1 cellular context compared by ENCODE assay signal in the genomic region with DNA sequence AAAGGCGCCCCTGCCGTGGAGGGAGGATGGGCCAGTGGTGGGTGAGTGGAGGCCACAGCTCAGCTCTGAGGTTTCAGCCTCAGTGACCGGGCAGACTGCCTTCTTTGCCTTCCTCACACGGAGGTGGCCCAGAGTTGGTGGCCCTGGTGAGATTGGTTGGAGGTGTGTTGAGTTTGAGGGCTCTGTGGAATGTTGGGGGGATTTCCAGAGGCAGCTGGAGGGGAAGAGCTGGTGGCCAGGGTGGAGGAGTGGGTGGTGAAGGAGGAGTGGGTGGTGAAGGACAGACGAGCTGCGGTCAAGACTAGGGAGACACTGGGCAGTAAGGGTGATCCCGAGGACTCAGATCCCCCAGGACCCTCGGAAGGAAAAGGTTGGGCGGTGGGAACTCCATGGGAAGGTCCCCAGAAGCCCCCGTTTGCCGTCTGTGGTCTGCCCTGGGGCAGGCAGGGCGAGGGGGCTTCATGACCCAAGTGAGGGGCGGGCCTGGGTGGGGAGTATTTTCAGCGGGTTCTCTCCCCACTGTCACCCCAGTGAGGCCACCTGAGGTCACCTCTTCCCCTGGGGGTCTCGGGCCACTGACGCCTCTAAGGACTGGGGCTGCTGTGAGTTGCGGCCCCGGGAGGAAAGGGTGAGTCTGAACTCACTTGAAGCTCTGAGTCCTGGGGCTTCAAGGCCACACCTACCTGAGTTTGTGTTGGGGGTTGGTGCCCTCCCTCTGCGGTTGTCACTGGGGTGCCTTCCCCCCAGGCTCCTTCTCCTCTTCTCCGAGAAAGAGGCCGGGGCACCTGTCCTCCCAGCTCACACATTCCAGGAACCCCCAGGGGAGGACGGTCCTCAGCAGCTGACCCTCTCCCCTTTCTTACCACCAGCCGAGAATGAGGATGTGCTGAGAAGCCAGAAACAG.
TF ChIP-seq lines count a peak whose summit lies in the region.

No MANE protein-coding gene starts in this region.

TF ChIP-seq in GM12878, 131 proteins besides CTCF, POLR2A, EP300 and RAD21 (continued from another document and continues in another):
- TF ChIP-seq, protein P1, sequence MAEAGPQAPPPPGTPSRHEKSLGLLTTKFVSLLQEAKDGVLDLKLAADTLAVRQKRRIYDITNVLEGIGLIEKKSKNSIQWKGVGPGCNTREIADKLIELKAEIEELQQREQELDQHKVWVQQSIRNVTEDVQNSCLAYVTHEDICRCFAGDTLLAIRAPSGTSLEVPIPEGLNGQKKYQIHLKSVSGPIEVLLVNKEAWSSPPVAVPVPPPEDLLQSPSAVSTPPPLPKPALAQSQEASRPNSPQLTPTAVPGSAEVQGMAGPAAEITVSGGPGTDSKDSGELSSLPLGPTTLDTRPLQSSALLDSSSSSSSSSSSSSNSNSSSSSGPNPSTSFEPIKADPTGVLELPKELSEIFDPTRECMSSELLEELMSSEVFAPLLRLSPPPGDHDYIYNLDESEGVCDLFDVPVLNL (IDR thresholded peaks at IDR 0.05; ENCODE audit: low read depth, low read length) = no peak
- TF ChIP-seq, protein P2, sequence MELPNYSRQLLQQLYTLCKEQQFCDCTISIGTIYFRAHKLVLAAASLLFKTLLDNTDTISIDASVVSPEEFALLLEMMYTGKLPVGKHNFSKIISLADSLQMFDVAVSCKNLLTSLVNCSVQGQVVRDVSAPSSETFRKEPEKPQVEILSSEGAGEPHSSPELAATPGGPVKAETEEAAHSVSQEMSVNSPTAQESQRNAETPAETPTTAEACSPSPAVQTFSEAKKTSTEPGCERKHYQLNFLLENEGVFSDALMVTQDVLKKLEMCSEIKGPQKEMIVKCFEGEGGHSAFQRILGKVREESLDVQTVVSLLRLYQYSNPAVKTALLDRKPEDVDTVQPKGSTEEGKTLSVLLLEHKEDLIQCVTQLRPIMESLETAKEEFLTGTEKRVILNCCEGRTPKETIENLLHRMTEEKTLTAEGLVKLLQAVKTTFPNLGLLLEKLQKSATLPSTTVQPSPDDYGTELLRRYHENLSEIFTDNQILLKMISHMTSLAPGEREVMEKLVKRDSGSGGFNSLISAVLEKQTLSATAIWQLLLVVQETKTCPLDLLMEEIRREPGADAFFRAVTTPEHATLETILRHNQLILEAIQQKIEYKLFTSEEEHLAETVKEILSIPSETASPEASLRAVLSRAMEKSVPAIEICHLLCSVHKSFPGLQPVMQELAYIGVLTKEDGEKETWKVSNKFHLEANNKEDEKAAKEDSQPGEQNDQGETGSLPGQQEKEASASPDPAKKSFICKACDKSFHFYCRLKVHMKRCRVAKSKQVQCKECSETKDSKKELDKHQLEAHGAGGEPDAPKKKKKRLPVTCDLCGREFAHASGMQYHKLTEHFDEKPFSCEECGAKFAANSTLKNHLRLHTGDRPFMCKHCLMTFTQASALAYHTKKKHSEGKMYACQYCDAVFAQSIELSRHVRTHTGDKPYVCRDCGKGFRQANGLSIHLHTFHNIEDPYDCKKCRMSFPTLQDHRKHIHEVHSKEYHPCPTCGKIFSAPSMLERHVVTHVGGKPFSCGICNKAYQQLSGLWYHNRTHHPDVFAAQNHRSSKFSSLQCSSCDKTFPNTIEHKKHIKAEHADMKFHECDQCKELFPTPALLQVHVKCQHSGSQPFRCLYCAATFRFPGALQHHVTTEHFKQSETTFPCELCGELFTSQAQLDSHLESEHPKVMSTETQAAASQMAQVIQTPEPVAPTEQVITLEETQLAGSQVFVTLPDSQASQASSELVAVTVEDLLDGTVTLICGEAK (IDR thresholded peaks at IDR 0.05; ENCODE audit: borderline replicate concordance) = no peak
- TF ChIP-seq NRF1 (conservative IDR thresholded peaks at IDR 0.05; ENCODE audit: low read depth, low read length) (no peak), SMARCA5 (IDR thresholded peaks at IDR 0.05) (no peak), JUND (IDR thresholded peaks at IDR 0.05; ENCODE audit: low read depth, low read length) (no peak), CHD1 (IDR thresholded peaks at IDR 0.05; ENCODE audit: low read depth, low read length) (0 out of 2 replicates have a peak, but pooled peaks have one; percentile 19), PAX8 (IDR thresholded peaks at IDR 0.05) (no peak), BHLHE40 (IDR thresholded peaks at IDR 0.05; ENCODE audit: borderline replicate concordance in 1 of 2, low read depth in 2 of 2, low read length in 1 of 2) (peak in 1 of 2 experiments; percentile 32; a peak in 1 of 4 replicates), TCF3 (IDR thresholded peaks at IDR 0.05; ENCODE audit: borderline replicate concordance, insufficient read depth, low read depth, low read length) (peak; percentile 12; the same call in 1 of the 2 replicates), BMI1 (IDR thresholded peaks at IDR 0.05; ENCODE audit: borderline replicate concordance) (no peak), MEF2B (IDR thresholded peaks at IDR 0.05; ENCODE audit: partially characterized antibody, poor library complexity, severe bottlenecking) (peak; percentile 55), CHD4 (IDR thresholded peaks at IDR 0.05) (no peak), SREBF2 (IDR thresholded peaks at IDR 0.05; ENCODE audit: low read length) (no peak), JUNB (IDR thresholded peaks at IDR 0.05) (no peak), RAD51 (IDR thresholded peaks at IDR 0.05) (no peak), YBX1 (IDR thresholded peaks at IDR 0.05) (no peak), PML (IDR thresholded peaks at IDR 0.05; ENCODE audit: low read length) (no peak), YY1 (IDR thresholded peaks at IDR 0.05; ENCODE audit: low read depth, low read length) (0 out of 2 replicates have a peak, but pooled peaks have one; percentile 8), EGR1 (IDR thresholded peaks at IDR 0.05; ENCODE audit: borderline replicate concordance in 1 of 2, low read depth in 2 of 2, low read length in 2 of 2) (peak in 1 of 2 experiments; percentile 93; a peak in 1 of 3 replicates), ESRRA (IDR thresholded peaks at IDR 0.05; ENCODE audit: low read length) (no peak), LARP7 (IDR thresholded peaks at IDR 0.05) (no peak), NFXL1 (IDR thresholded peaks at IDR 0.05; ENCODE audit: borderline replicate concordance) (no peak), GATAD2B (conservative IDR thresholded peaks at IDR 0.05; ENCODE audit: low read depth) (peak; percentile 81; the same call in 1 of the 2 replicates), POLR2AphosphoS2 (IDR thresholded peaks at IDR 0.05; ENCODE audit: low read depth, low read length) (no peak), IRF4 (IDR thresholded peaks at IDR 0.05; ENCODE audit: low read depth, low read length) (0 out of 2 replicates have a peak, but pooled peaks have one; percentile 7), CREB1 (IDR thresholded peaks at IDR 0.05; ENCODE audit: low read depth) (no peak), ZZZ3 (IDR thresholded peaks at IDR 0.05; ENCODE audit: control insufficient read depth, insufficient read length, low read depth) (no peak), TAF1 (IDR thresholded peaks at IDR 0.05; ENCODE audit: borderline replicate concordance, low read depth, low read length) (peak; percentile 50; the same call in 1 of the 2 replicates), NFYA (IDR thresholded peaks at IDR 0.05; ENCODE audit: borderline replicate concordance, low read depth, low read length) (no peak), BRCA1 (IDR thresholded peaks at IDR 0.05; ENCODE audit: low read depth, low read length) (no peak), ZNF274 (IDR thresholded peaks at IDR 0.05; ENCODE audit: insufficient read depth, insufficient read length) (no peak), RB1 (IDR thresholded peaks at IDR 0.05; ENCODE audit: borderline replicate concordance) (no peak; the same call in 1 of the 2 replicates)
- TF ChIP-seq, protein P3, sequence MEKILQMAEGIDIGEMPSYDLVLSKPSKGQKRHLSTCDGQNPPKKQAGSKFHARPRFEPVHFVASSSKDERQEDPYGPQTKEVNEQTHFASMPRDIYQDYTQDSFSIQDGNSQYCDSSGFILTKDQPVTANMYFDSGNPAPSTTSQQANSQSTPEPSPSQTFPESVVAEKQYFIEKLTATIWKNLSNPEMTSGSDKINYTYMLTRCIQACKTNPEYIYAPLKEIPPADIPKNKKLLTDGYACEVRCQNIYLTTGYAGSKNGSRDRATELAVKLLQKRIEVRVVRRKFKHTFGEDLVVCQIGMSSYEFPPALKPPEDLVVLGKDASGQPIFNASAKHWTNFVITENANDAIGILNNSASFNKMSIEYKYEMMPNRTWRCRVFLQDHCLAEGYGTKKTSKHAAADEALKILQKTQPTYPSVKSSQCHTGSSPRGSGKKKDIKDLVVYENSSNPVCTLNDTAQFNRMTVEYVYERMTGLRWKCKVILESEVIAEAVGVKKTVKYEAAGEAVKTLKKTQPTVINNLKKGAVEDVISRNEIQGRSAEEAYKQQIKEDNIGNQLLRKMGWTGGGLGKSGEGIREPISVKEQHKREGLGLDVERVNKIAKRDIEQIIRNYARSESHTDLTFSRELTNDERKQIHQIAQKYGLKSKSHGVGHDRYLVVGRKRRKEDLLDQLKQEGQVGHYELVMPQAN (conservative IDR thresholded peaks at IDR 0.05) = no peak
- TF ChIP-seq, protein P4, sequence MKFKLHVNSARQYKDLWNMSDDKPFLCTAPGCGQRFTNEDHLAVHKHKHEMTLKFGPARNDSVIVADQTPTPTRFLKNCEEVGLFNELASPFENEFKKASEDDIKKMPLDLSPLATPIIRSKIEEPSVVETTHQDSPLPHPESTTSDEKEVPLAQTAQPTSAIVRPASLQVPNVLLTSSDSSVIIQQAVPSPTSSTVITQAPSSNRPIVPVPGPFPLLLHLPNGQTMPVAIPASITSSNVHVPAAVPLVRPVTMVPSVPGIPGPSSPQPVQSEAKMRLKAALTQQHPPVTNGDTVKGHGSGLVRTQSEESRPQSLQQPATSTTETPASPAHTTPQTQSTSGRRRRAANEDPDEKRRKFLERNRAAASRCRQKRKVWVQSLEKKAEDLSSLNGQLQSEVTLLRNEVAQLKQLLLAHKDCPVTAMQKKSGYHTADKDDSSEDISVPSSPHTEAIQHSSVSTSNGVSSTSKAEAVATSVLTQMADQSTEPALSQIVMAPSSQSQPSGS (IDR thresholded peaks at IDR 0.05; ENCODE audit: low read length) = no peak
- TF ChIP-seq, protein P5, sequence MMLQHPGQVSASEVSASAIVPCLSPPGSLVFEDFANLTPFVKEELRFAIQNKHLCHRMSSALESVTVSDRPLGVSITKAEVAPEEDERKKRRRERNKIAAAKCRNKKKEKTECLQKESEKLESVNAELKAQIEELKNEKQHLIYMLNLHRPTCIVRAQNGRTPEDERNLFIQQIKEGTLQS (IDR thresholded peaks at IDR 0.05; ENCODE audit: borderline replicate concordance, extremely low read depth, low read depth, low read length) = no peak
- TF ChIP-seq, protein P6, sequence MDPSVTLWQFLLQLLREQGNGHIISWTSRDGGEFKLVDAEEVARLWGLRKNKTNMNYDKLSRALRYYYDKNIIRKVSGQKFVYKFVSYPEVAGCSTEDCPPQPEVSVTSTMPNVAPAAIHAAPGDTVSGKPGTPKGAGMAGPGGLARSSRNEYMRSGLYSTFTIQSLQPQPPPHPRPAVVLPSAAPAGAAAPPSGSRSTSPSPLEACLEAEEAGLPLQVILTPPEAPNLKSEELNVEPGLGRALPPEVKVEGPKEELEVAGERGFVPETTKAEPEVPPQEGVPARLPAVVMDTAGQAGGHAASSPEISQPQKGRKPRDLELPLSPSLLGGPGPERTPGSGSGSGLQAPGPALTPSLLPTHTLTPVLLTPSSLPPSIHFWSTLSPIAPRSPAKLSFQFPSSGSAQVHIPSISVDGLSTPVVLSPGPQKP (IDR thresholded peaks at IDR 0.05; ENCODE audit: low read depth, low read length) = no peak
- TF ChIP-seq, protein P7, sequence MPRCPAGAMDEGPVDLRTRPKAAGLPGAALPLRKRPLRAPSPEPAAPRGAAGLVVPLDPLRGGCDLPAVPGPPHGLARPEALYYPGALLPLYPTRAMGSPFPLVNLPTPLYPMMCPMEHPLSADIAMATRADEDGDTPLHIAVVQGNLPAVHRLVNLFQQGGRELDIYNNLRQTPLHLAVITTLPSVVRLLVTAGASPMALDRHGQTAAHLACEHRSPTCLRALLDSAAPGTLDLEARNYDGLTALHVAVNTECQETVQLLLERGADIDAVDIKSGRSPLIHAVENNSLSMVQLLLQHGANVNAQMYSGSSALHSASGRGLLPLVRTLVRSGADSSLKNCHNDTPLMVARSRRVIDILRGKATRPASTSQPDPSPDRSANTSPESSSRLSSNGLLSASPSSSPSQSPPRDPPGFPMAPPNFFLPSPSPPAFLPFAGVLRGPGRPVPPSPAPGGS (IDR thresholded peaks at IDR 0.05; ENCODE audit: borderline replicate concordance, insufficient read depth, low read depth, low read length, poor library complexity, severe bottlenecking) = no peak
- TF ChIP-seq, protein P8, sequence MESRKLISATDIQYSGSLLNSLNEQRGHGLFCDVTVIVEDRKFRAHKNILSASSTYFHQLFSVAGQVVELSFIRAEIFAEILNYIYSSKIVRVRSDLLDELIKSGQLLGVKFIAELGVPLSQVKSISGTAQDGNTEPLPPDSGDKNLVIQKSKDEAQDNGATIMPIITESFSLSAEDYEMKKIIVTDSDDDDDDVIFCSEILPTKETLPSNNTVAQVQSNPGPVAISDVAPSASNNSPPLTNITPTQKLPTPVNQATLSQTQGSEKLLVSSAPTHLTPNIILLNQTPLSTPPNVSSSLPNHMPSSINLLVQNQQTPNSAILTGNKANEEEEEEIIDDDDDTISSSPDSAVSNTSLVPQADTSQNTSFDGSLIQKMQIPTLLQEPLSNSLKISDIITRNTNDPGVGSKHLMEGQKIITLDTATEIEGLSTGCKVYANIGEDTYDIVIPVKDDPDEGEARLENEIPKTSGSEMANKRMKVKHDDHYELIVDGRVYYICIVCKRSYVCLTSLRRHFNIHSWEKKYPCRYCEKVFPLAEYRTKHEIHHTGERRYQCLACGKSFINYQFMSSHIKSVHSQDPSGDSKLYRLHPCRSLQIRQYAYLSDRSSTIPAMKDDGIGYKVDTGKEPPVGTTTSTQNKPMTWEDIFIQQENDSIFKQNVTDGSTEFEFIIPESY (IDR thresholded peaks at IDR 0.05) = no peak
- TF ChIP-seq, protein P9, sequence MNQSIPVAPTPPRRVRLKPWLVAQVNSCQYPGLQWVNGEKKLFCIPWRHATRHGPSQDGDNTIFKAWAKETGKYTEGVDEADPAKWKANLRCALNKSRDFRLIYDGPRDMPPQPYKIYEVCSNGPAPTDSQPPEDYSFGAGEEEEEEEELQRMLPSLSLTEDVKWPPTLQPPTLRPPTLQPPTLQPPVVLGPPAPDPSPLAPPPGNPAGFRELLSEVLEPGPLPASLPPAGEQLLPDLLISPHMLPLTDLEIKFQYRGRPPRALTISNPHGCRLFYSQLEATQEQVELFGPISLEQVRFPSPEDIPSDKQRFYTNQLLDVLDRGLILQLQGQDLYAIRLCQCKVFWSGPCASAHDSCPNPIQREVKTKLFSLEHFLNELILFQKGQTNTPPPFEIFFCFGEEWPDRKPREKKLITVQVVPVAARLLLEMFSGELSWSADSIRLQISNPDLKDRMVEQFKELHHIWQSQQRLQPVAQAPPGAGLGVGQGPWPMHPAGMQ (IDR thresholded peaks at IDR 0.05; ENCODE audit: borderline replicate concordance) = no peak
- TF ChIP-seq, protein P10, sequence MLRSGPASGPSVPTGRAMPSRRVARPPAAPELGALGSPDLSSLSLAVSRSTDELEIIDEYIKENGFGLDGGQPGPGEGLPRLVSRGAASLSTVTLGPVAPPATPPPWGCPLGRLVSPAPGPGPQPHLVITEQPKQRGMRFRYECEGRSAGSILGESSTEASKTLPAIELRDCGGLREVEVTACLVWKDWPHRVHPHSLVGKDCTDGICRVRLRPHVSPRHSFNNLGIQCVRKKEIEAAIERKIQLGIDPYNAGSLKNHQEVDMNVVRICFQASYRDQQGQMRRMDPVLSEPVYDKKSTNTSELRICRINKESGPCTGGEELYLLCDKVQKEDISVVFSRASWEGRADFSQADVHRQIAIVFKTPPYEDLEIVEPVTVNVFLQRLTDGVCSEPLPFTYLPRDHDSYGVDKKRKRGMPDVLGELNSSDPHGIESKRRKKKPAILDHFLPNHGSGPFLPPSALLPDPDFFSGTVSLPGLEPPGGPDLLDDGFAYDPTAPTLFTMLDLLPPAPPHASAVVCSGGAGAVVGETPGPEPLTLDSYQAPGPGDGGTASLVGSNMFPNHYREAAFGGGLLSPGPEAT (IDR thresholded peaks at IDR 0.05; ENCODE audit: low read depth) = peak; percentile 94
